ENCODE assay signal across 22 cellular contexts in genomic region chr9:18864516-18864915, GRCh38.
"Had no signal": no experiment of that assay in that cellular context is flagged by ENCODE, and none has a peak within 500 bp of the region (broad histone marks: within the 10 kb centered on the region; RNA-seq: fewer than 3 reads in every experiment).

No MANE protein-coding gene starts in this region.

- H3K27ac Mint-ChIP-seq: nephron progenitor cell had no signal

- H3K36me3 ChIP-seq: esophagus squamous epithelium, ovary, right atrium auricular region, sigmoid colon, suprapubic skin, tibial artery, upper lobe of left lung, vagina had no signal

- DNase-seq: effector memory CD4-positive, alpha-beta T cell; esophagus squamous epithelium; foreskin keratinocyte; head of caudate nucleus; hippocampal formation; left colon; left ventricle myocardium superior; mesendoderm; naive B cell; nephron progenitor cell; ovary; sigmoid colon; stimulated activated CD4-positive, alpha-beta T cell treated with anti-CD3 and anti-CD28 coated beads, Interleukin-2, amount 100 ng/mL, for 48 hours; stimulated activated naive CD4-positive, alpha-beta T cell treated with Interleukin-2 at 50 U/mL for 16 hours; tibial artery; upper lobe of left lung had no signal

- H3K27me3 ChIP-seq: esophagus squamous epithelium, foreskin keratinocyte, ovary, right atrium auricular region, sigmoid colon, suprapubic skin, tibial artery, upper lobe of left lung, vagina had no signal

- H3K4me3 Mint-ChIP-seq: naive B cell, nephron progenitor cell had no signal

- H3K27ac ChIP-seq: epithelial cell of prostate, foreskin keratinocyte, ovary, right atrium auricular region, suprapubic skin, upper lobe of left lung had no signal

- H3K4me3 ChIP-seq: esophagus squamous epithelium, lung, ovary, right atrium auricular region, sigmoid colon, skin epidermis, suprapubic skin, tibial artery, upper lobe of left lung, vagina had no signal

- H3K4me1 Mint-ChIP-seq: naive B cell had no signal

- H3K9me3 ChIP-seq: ovary, suprapubic skin, vagina had no signal

- H3K4me1 ChIP-seq: foreskin keratinocyte, upper lobe of left lung had no signal
